26 cellular contexts compared by ENCODE assay signal in the genomic region with DNA sequence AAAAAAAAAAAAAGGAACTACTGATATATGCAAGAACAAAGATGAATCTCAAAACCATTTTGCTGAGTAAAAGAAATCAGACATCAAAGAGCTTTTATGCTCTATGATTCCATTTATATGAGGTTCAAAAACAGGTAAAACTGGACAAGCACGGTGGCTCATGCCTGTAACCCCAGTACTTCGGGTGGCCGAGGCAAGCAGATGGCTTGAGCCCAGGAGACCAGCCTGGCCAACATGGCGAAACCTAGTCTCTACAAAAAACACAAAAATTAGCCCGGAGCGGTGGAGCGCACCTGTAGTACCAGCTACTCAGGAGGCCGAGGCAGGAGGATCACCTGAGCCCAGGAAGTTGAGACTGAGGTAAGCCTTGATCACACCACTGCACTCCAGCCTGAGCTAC. TPM values are rescaled to one million over a fixed set of nuclear protein-coding genes. Genes with fewer than 3 reads are reported as not detected.
DNase-seq lines count a peak whose midpoint lies in the region; ATAC-seq, FAIRE-seq and TF ChIP-seq lines count a peak whose summit lies in the region.
"Had no signal": no experiment of that assay in that cellular context is flagged by ENCODE, and none has a peak within 500 bp of the region (broad histone marks: within the 10 kb centered on the region; RNA-seq: fewer than 3 reads in every experiment).

No MANE protein-coding gene starts in this region.

- TF ChIP-seq CTCF in WTC11 (IDR thresholded peaks at IDR 0.05) (no peak), keratinocyte (optimal IDR thresholded peaks at IDR 0.05 in 1 of 3, IDR thresholded peaks at IDR 0.05 in 1 of 3, conservative IDR thresholded peaks at IDR 0.05 in 1 of 3; ENCODE audit: extremely low read depth in 1 of 3, insufficient read depth in 2 of 3, low read length in 3 of 3) (no peak), progenitor cell of endocrine pancreas (IDR thresholded peaks at IDR 0.05; ENCODE audit: unreplicated experiment) (no peak)

- H3K36me3 ChIP-seq in HUES48 (ENCODE audit: control insufficient read depth, insufficient read depth, low read length) (no peaks in the 10 kb centered on the region), keratinocyte (ENCODE audit: control insufficient read depth in 2 of 2, extremely low read depth in 1 of 2, insufficient read depth in 2 of 2, low read length in 2 of 2) (no peaks in the 10 kb centered on the region)
- H3K36me3 ChIP-seq: Peyer's patch had no signal

- POLR2A ChIA-PET in WTC11 (lab: Charles Lee), result no interaction called here

- ATAC-seq in WTC11 (no peak), GM21576 (IDR thresholded peaks at IDR 0.05; ENCODE audit: unreplicated experiment) (no peak), GM21737 (IDR thresholded peaks at IDR 0.05; ENCODE audit: unreplicated experiment) (no peak)
- ATAC-seq: body of pancreas; psoas muscle; stimulated activated naive CD8-positive, alpha-beta T cell treated with anti-CD3 and anti-CD28 coated beads, Interleukin-15, amount 100 ng/mL, for 72 hours had no signal

- H4K20me1 ChIP-seq in keratinocyte (ENCODE audit: control insufficient read depth, extremely low read depth, insufficient read depth, low read length), result peaks cover 15% of the 10 kb centered on the region

- H3K79me2 ChIP-seq in keratinocyte (ENCODE audit: control insufficient read depth, insufficient read depth, low read length), result peaks cover 99% of the 10 kb centered on the region

- peak overlapping the region; percentile 72 for H3K4me2 ChIP-seq in keratinocyte (ENCODE audit: control insufficient read depth, extremely low read depth, insufficient read depth, low read depth, low read length)
- H3K4me2 ChIP-seq: hepatocyte had no signal

- no peak for FAIRE-seq in keratinocyte (lab: Jason Lieb, UNC)
- FAIRE-seq: colon, endometrium, H54, islet of Langerhans had no signal

- H3K4me3 ChIP-seq in HUES48 (ENCODE audit: low read depth, low read length) (no peak overlapping the region), keratinocyte (ENCODE audit: control insufficient read depth in 2 of 3, extremely low read depth in 1 of 3, insufficient read depth in 2 of 3, low read depth in 1 of 3, low read length in 3 of 3) (no peak overlapping the region)
- H3K4me3 ChIP-seq: body of pancreas, hepatocyte, Peyer's patch, psoas muscle, skin epidermis, tibial nerve had no signal

- H3K9me3 Mint-ChIP-seq in WTC11 (no peaks in the 10 kb centered on the region), progenitor cell of endocrine pancreas (ENCODE audit: low read depth) (no peaks in the 10 kb centered on the region)

- H3K9me3 ChIP-seq in HUES48 (ENCODE audit: control insufficient read depth, insufficient read depth, low read length) (no peaks in the 10 kb centered on the region), keratinocyte (ENCODE audit: control insufficient read depth, low read depth, low read length) (no peaks in the 10 kb centered on the region)
- H3K9me3 ChIP-seq: body of pancreas, Peyer's patch, psoas muscle had no signal

- no peak for DNase-seq in WTC11 (ENCODE audit: low spot score)
- DNase-seq in keratinocyte (ENCODE audit: low read depth, low spot score), result no peak
- no peak for DNase-seq in progenitor cell of endocrine pancreas (ENCODE audit: low spot score, unreplicated experiment)
- DNase-seq in D341Med (ENCODE audit: low spot score), result no peak
- DNase-seq: activated CD8-positive, alpha-beta memory T cell treated with anti-CD3 and anti-CD28 coated beads for 24 hours; activated naive CD4-positive, alpha-beta T cell treated with anti-CD3 and anti-CD28 coated beads, Interleukin-2, amount 50 U/mL, for 16 hours; activated T-cell treated with anti-CD3 and anti-CD28 coated beads, Interleukin-2, amount 50 U/mL, for 48 hours; DND-41; NCI-H1092; NCI-H446 treated with DMSO at 0.1 percent for 48 hours; Peyer's patch; psoas muscle; stimulated activated naive CD8-positive, alpha-beta T cell treated with anti-CD3 and anti-CD28 coated beads, Interleukin-15, amount 100 ng/mL, for 72 hours; T-helper 2 cell had no signal

- H3K9me1 ChIP-seq in keratinocyte (ENCODE audit: control insufficient read depth, extremely low read depth, insufficient read depth, low read length), result no peaks in the 10 kb centered on the region

- H3K4me1 ChIP-seq in HUES48 (ENCODE audit: control insufficient read depth, insufficient read depth, low read length), result peaks cover 25% of the 10 kb centered on the region
- peaks cover 47% of the 10 kb centered on the region for H3K4me1 ChIP-seq in keratinocyte (ENCODE audit: control insufficient read depth, extremely low read depth, insufficient read depth, low read length)

- H2AFZ ChIP-seq in keratinocyte (ENCODE audit: control insufficient read depth, low read length), result no peak overlapping the region
- H2AFZ ChIP-seq: hepatocyte had no signal

- H3K27ac Mint-ChIP-seq in WTC11 (peak overlapping the region; percentile 66), progenitor cell of endocrine pancreas (peak overlapping the region; percentile 39)

- CTCF ChIA-PET in WTC11 (lab: Charles Lee), result interaction anchor here (1.0 to 1.3 kb wide), 2 partner anchors 10 to 228 kb away, joined by 4 to 5 read pairs; no protein-coding TSS in a partner anchor

- dilution Hi-C loops in keratinocyte (cut with MboI; ENCODE audit: extremely low pct_ligation_motif_present, low sequenced_read_pairs), result no loop called here

- H3K4me1 Mint-ChIP-seq in WTC11, result peaks cover 62% of the 10 kb centered on the region
- H3K4me1 Mint-ChIP-seq in progenitor cell of endocrine pancreas (ENCODE audit: low read depth), result peaks cover 24% of the 10 kb centered on the region

- H3K27me3 ChIP-seq in HUES48 (ENCODE audit: control insufficient read depth, insufficient read depth, low read length) (no peaks in the 10 kb centered on the region), keratinocyte (ENCODE audit: control insufficient read depth, extremely low read depth, insufficient read depth, low read length) (no peaks in the 10 kb centered on the region)
- H3K27me3 ChIP-seq: body of pancreas, hepatocyte, Peyer's patch, tibial nerve had no signal

- H3K27ac ChIP-seq in HUES48 (ENCODE audit: low read depth, low read length) (peak overlapping the region; percentile 49), keratinocyte (ENCODE audit: control insufficient read depth, insufficient read depth, low read length) (peak overlapping the region; percentile 29)
- H3K27ac ChIP-seq: hepatocyte, Peyer's patch, psoas muscle, tibial nerve, VCaP had no signal

- H3K9ac ChIP-seq in HUES48 (ENCODE audit: low read depth, low read length) (no peak overlapping the region), keratinocyte (ENCODE audit: control insufficient read depth, extremely low read depth, insufficient read depth, low read length) (peak overlapping the region; percentile 36)

- H3K27me3 Mint-ChIP-seq in WTC11 (ENCODE audit: low read depth) (no peaks in the 10 kb centered on the region), progenitor cell of endocrine pancreas (no peaks in the 10 kb centered on the region)
- H3K27me3 Mint-ChIP-seq: stimulated activated naive CD8-positive, alpha-beta T cell treated with anti-CD3 and anti-CD28 coated beads, Interleukin-15, amount 100 ng/mL, for 72 hours had no signal

- H3K4me3 Mint-ChIP-seq in WTC11 (no peak overlapping the region), progenitor cell of endocrine pancreas (ENCODE audit: low read depth) (no peak overlapping the region)
- H3K4me3 Mint-ChIP-seq: stimulated activated naive CD8-positive, alpha-beta T cell treated with anti-CD3 and anti-CD28 coated beads, Interleukin-15, amount 100 ng/mL, for 72 hours had no signal

- 0 out of 2 replicates have a peak, but pooled peaks cover 2% of the 10 kb centered on the region for H3K36me3 Mint-ChIP-seq in WTC11
- peaks cover 10% of the 10 kb centered on the region for H3K36me3 Mint-ChIP-seq in progenitor cell of endocrine pancreas (ENCODE audit: insufficient read depth)

TF ChIP-seq in WTC11, 78 proteins besides CTCF, POLR2A, EP300 and RAD21 (continues in another document):
- no peak for TF ChIP-seq ZBTB21 (CRISPR knock-in tag; IDR thresholded peaks at IDR 0.05; ENCODE audit: borderline replicate concordance)
- TF ChIP-seq, protein P1, sequence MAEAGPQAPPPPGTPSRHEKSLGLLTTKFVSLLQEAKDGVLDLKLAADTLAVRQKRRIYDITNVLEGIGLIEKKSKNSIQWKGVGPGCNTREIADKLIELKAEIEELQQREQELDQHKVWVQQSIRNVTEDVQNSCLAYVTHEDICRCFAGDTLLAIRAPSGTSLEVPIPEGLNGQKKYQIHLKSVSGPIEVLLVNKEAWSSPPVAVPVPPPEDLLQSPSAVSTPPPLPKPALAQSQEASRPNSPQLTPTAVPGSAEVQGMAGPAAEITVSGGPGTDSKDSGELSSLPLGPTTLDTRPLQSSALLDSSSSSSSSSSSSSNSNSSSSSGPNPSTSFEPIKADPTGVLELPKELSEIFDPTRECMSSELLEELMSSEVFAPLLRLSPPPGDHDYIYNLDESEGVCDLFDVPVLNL (CRISPR knock-in tag; IDR thresholded peaks at IDR 0.05; ENCODE audit: borderline replicate concordance, low read depth), result no peak

RNA-seq across cellular contexts. Expression of a gene that starts 7.8 kb away (rescaled TPM):
- total RNA-seq in WTC11 (2021) (97.5 to 108 TPM (median 100 TPM) in 3 replicates), progenitor cell of endocrine pancreas (67.1 and 72.8 TPM in 2 replicates)
- polyA plus RNA-seq in keratinocyte, result 43.7 to 83.3 TPM (median 51.0 TPM) in 3 replicates
- polyA plus RNA-seq in keratinocyte (2011; ENCODE audit: low read depth), result 12.4 TPM
- 40.3 and 64.4 TPM in 2 replicates for polyA plus RNA-seq in keratinocyte (2011; cell fraction: cytosol; rRNA removed)
- 48.1 and 49.1 TPM in 2 replicates for polyA plus RNA-seq in keratinocyte (2011; cell fraction: nucleus; rRNA removed)
- 22.0 and 35.0 TPM in 2 replicates for polyA plus RNA-seq in keratinocyte (2012; ENCODE audit: low replicate concordance)
- 47.9 to 167 TPM (median 114 TPM) in 3 replicates for polyA minus RNA-seq in keratinocyte
- polyA minus RNA-seq in keratinocyte (2011; cell fraction: cytosol; rRNA and poly(A)+ RNA removed), result 49.3 TPM
- 32.8 and 60.3 TPM in 2 replicates for polyA minus RNA-seq in keratinocyte (2011; cell fraction: nucleus; rRNA and poly(A)+ RNA removed)

RNA-seq across cellular contexts. Expression of a gene that starts 54.3 kb away (rescaled TPM):
- 13.8 to 15.3 TPM (median 14.3 TPM) in 3 replicates for total RNA-seq in WTC11 (2021)
- 15.7 to 27.6 TPM (median 25.0 TPM) in 3 replicates for polyA plus RNA-seq in keratinocyte
- polyA plus RNA-seq in keratinocyte (2011; ENCODE audit: low read depth), result 38.8 TPM
- 18.2 and 29.0 TPM in 2 replicates for polyA plus RNA-seq in keratinocyte (2011; cell fraction: cytosol; rRNA removed)
- 12.6 and 14.9 TPM in 2 replicates for polyA plus RNA-seq in keratinocyte (2011; cell fraction: nucleus; rRNA removed)
- polyA plus RNA-seq in keratinocyte (2012; ENCODE audit: low replicate concordance), result 14.7 and 19.8 TPM in 2 replicates
- polyA minus RNA-seq in keratinocyte, result 5.4 to 26.8 TPM (median 17.2 TPM) in 3 replicates
- polyA minus RNA-seq in keratinocyte (2011; cell fraction: cytosol; rRNA and poly(A)+ RNA removed), result 18.2 TPM
- polyA minus RNA-seq in keratinocyte (2011; cell fraction: nucleus; rRNA and poly(A)+ RNA removed), result 7.1 and 14.0 TPM in 2 replicates
- total RNA-seq in progenitor cell of endocrine pancreas, result 25.9 and 27.8 TPM in 2 replicates
